Comparison of ENCODE assay signal across 18 cellular contexts in genomic region chr3:97037294-97037943, GRCh38.
DNase-seq lines count a peak whose midpoint lies in the region; FAIRE-seq and TF ChIP-seq lines count a peak whose summit lies in the region.
"Had no signal": no experiment of that assay in that cellular context is flagged by ENCODE, and none has a peak within 500 bp of the region (broad histone marks: within the 10 kb centered on the region; RNA-seq: fewer than 3 reads in every experiment).

No MANE protein-coding gene starts in this region.

- POLR2A ChIA-PET in H1 (lab: Charles Lee; ENCODE audit: partially characterized antibody) = no interaction called here

- no peaks in the 10 kb centered on the region for H3K36me3 ChIP-seq in H1 (ENCODE audit: control insufficient read depth in 2 of 4, insufficient read depth in 4 of 4, low read length in 3 of 4)
- H3K36me3 ChIP-seq: SJSA1 had no signal

- H4K20me1 ChIP-seq in H1 (replicated peaks in 1 of 2; ENCODE audit: control insufficient read depth in 1 of 2, insufficient read depth in 2 of 2, low read length in 2 of 2) = no peaks in the 10 kb centered on the region

- no peak overlapping the region for H2BK20ac ChIP-seq in H1 (ENCODE audit: low read length)

- no peak overlapping the region for H4K91ac ChIP-seq in H1 (replicated peaks; ENCODE audit: insufficient read length, low read length)

- no peak overlapping the region for H2BK120ac ChIP-seq in H1 (replicated peaks; ENCODE audit: low read depth, low read length)

- H3K4me1 ChIP-seq in H1 (replicated peaks in 1 of 4; ENCODE audit: control insufficient read depth in 3 of 4, insufficient read depth in 4 of 4, low read length in 3 of 4) = no peaks in the 10 kb centered on the region
- H3K4me1 ChIP-seq: SJSA1 had no signal

- no peak overlapping the region for H3K18ac ChIP-seq in H1 (ENCODE audit: extremely low read depth, low read length)

- H3K23me2 ChIP-seq in H1 (ENCODE audit: low read depth, low read length) = no peaks in the 10 kb centered on the region

- H3K27me3 ChIP-seq in H1 (replicated peaks in 1 of 4; ENCODE audit: control insufficient read depth in 3 of 4, extremely low read depth in 1 of 4, insufficient read depth in 3 of 4, low read length in 3 of 4) = no peaks in the 10 kb centered on the region
- H3K27me3 ChIP-seq: SJSA1 had no signal

- CTCF ChIA-PET in H1 (lab: Charles Lee; ENCODE audit: partially characterized antibody) = no interaction called here

- H4K5ac ChIP-seq in H1 (ENCODE audit: insufficient read length, low read depth, low read length) = no peak overlapping the region

- H3K79me1 ChIP-seq in H1 (ENCODE audit: low read depth, low read length) = no peaks in the 10 kb centered on the region

- no peak for TF ChIP-seq RAD21 in H1 (IDR thresholded peaks at IDR 0.05 in 1 of 2, conservative IDR thresholded peaks at IDR 0.05 in 1 of 2; ENCODE audit: low read depth in 2 of 2, low read length in 2 of 2)

- no peak overlapping the region for H2BK5ac ChIP-seq in H1 (ENCODE audit: low read depth, low read length)

- TF ChIP-seq EP300 in H1 (IDR thresholded peaks at IDR 0.05; ENCODE audit: borderline replicate concordance in 1 of 2, low read depth in 2 of 2, low read length in 2 of 2) = no peak

- H3K4me3 ChIP-seq in LNCaP clone FGC (ENCODE audit: low read depth, low read length) = no peak overlapping the region
- no peak overlapping the region for H3K4me3 ChIP-seq in H1 (ENCODE audit: extremely low read depth in 1 of 4, insufficient read depth in 2 of 4, low read depth in 3 of 4, low read length in 4 of 4)
- H3K4me3 ChIP-seq: GM12878, SJSA1 had no signal

- H3K79me2 ChIP-seq in H1 (ENCODE audit: control insufficient read depth in 1 of 2, insufficient read depth in 2 of 2, low read length in 2 of 2) = no peaks in the 10 kb centered on the region

- no peak overlapping the region for H3K23ac ChIP-seq in H1 (ENCODE audit: insufficient read length)

- TF ChIP-seq POLR2A in H1 (IDR thresholded peaks at IDR 0.05; ENCODE audit: control extremely low read depth in 1 of 2, low read depth in 2 of 2, low read length in 2 of 2) = no peak

- H2AFZ ChIP-seq in H1 (ENCODE audit: low read length) = no peak overlapping the region

- no peak overlapping the region for H3K4ac ChIP-seq in H1 (replicated peaks; ENCODE audit: insufficient read length, low read depth, low read length)

- WGBS in H1 (ENCODE audit: extremely low coverage in 1 of 2, insufficient coverage in 1 of 2, insufficient read length in 1 of 2, insufficient replicate concordance in 2 of 2, low coverage in 1 of 2, low lambda C conversion rate in 2 of 2, missing lambda C conversion rate in 1 of 2), 2 experiments = 87% methylated on average over 3 of the region's 3 CpGs; no CpG with 5 or more reads in 1 of the 2 experiments

- no peak overlapping the region for H2BK12ac ChIP-seq in H1 (ENCODE audit: low read depth, low read length)

- no peaks in the 10 kb centered on the region for H3K9me3 ChIP-seq in H1 (ENCODE audit: insufficient read depth in 2 of 2, low read depth in 1 of 2, low read length in 1 of 2)
- H3K9me3 ChIP-seq: SJSA1 had no signal

- no peak for FAIRE-seq in H1 (lab: Jason Lieb, UNC)
- FAIRE-seq: G401.6, GM12878 had no signal

- DNase-seq in DMS153 treated with DMSO at 0.1 percent for 48 hours (lab: John Stamatoyannopoulos, UW; ENCODE audit: unreplicated experiment) (peak; percentile 72), LNCaP clone FGC (ENCODE audit: low read depth) (peak; percentile 13), NCI-H510A treated with DMSO at 0.1 percent for 48 hours (lab: John Stamatoyannopoulos, UW) (peak; percentile 41), H1 (ENCODE audit: low read depth in 1 of 2, low spot score in 2 of 2) (no peak), dermis blood vessel endothelial cell (no peak), NCI-H2171 treated with DMSO at 0.1 percent for 48 hours (lab: John Stamatoyannopoulos, UW) (no peak)
- no peak for DNase-seq in activated effector memory CD4-positive, alpha-beta T cell treated with anti-CD3 and anti-CD28 coated beads, Interleukin-2, amount 50 U/mL, for 16 hours
- DNase-seq: Calu3; CD4-positive, CD25-positive, alpha-beta regulatory T cell; DND-41; HCEC 1CT; NCI-H1048; NCI-H1436 treated with DMSO at 0.1 percent for 48 hours; SW 1271 had no signal

- no peak overlapping the region for H3K27ac ChIP-seq in H1 (ENCODE audit: low read depth, low read length)
- H3K27ac ChIP-seq: KMS-11, SJSA1 had no signal

- no peak overlapping the region for H4K8ac ChIP-seq in H1 (ENCODE audit: extremely low read depth, insufficient read depth, low read length)

- no peak overlapping the region for H2AK5ac ChIP-seq in H1 (ENCODE audit: low read depth, low read length)

- H3K4me2 ChIP-seq in H1 (ENCODE audit: insufficient read depth in 1 of 2, low read depth in 2 of 2, low read length in 2 of 2) = no peak overlapping the region
- H3K4me2 ChIP-seq: KMS-11 had no signal

- no peak overlapping the region for H2BK15ac ChIP-seq in H1 (ENCODE audit: low read length)

- H3K56ac ChIP-seq in H1 (replicated peaks; ENCODE audit: insufficient read length, low read depth, low read length) = no peak overlapping the region

- H3K9ac ChIP-seq in H1 (replicated peaks in 1 of 4; ENCODE audit: extremely low read depth in 1 of 4, low read depth in 3 of 4, low read length in 3 of 4) = no peak overlapping the region
- H3K9ac ChIP-seq: KMS-11 had no signal

- no peak for TF ChIP-seq CTCF in LNCaP clone FGC (IDR thresholded peaks at IDR 0.05; ENCODE audit: control insufficient read depth, extremely low read depth, insufficient read depth)
- TF ChIP-seq CTCF in H1 (IDR thresholded peaks at IDR 0.05; ENCODE audit: control extremely low read depth in 1 of 3, insufficient read depth in 1 of 3, low read depth in 1 of 3, low read length in 3 of 3) = no peak

- H3K14ac ChIP-seq in H1 (ENCODE audit: insufficient read length) = no peak overlapping the region

TF ChIP-seq in H1, 55 proteins besides CTCF, POLR2A, EP300 and RAD21:
- peak; percentile 36; the same call in 1 of the 2 replicates for TF ChIP-seq MAFK (IDR thresholded peaks at IDR 0.05; ENCODE audit: low read depth, low read length)
- no peak for TF ChIP-seq TAF1 (IDR thresholded peaks at IDR 0.05; ENCODE audit: low read depth, low read length)

Comparison
In these comparisons a context has a peak if more than half of its experiments do, and no peak if none do; other contexts are left out.
1. DNase-seq: peak in DMS153 treated with DMSO at 0.1 percent for 48 hours (single experiment), LNCaP clone FGC (single experiment) and NCI-H510A treated with DMSO at 0.1 percent for 48 hours (single experiment); none in H1 (0 of 2), activated effector memory CD4-positive, alpha-beta T cell treated with anti-CD3 and anti-CD28 coated beads, Interleukin-2, amount 50 U/mL, for 16 hours (single experiment), dermis blood vessel endothelial cell (single experiment) and NCI-H2171 treated with DMSO at 0.1 percent for 48 hours (single experiment).